Comparison of ENCODE assay signal across 15 cellular contexts in the genomic region with DNA sequence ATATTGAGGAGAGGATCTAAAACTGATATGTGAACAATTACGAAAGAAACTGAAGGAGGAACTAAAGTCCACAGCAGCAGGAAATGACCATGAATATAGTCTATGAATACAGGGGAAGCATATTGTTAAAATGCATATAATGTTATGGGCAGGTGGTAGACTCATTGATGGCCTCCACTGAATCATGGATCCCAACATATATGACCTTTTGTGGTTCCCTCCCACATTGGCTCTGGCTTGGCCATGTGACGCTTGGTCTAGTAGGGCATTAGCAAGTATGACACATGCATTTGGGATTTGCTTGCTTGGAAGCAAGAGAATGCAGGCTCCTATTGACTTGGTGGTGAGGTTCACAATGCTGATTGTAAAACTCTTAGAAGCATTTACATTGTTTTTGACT. TPM values are rescaled to one million over a fixed set of nuclear protein-coding genes. Genes with fewer than 3 reads are reported as not detected.
DNase-seq lines count a peak whose midpoint lies in the region; ATAC-seq and TF ChIP-seq lines count a peak whose summit lies in the region.
"Had no signal": no experiment of that assay in that cellular context is flagged by ENCODE, and none has a peak within 500 bp of the region (broad histone marks: within the 10 kb centered on the region; RNA-seq: fewer than 3 reads in every experiment).

No MANE protein-coding gene starts in this region.

- DNase-seq in ACHN (peak; percentile 48), HCT116 (ENCODE audit: low read depth, low spot score) (peak; percentile 8), RWPE2 (ENCODE audit: low spot score) (no peak), foreskin keratinocyte (peak; percentile 59 to 82), posterior cingulate gyrus (no peak), mesothelial cell of epicardium (ENCODE audit: low spot score in 2 of 2, unreplicated experiment in 2 of 2) (no peak)
- DNase-seq in activated T-cell treated with anti-CD3 and anti-CD28 coated beads, Interleukin-2, amount 50 U/mL, for 72 hours, result no peak
- DNase-seq: activated CD8-positive, alpha-beta memory T cell treated with anti-CD3 and anti-CD28 coated beads, Interleukin-2, amount 10 ng/mL, durations not matched to agents 7 days and 5 days; anterior cingulate cortex; CD4-positive, CD25-positive, alpha-beta regulatory T cell; esophagus squamous epithelium; left ventricle myocardium inferior had no signal

- in situ Hi-C loops in ACHN (cut with HindIII; ENCODE audit: low pct_ligation_motif_present, low pct_unique_long_range_greater_than_20kb, low sequenced_read_pairs), result no loop called here

- TF ChIP-seq CTCF in HCT116 (IDR thresholded peaks at IDR 0.05 in 2 of 3, conservative IDR thresholded peaks at IDR 0.05 in 1 of 3; ENCODE audit: borderline replicate concordance in 1 of 3, insufficient read depth in 1 of 3, low read depth in 2 of 3, low read length in 2 of 3) (no peak), RWPE2 (IDR thresholded peaks at IDR 0.05; ENCODE audit: poor library complexity, severe bottlenecking) (no peak), foreskin keratinocyte (conservative IDR thresholded peaks at IDR 0.05) (no peak), mesothelial cell of epicardium (IDR thresholded peaks at IDR 0.05; ENCODE audit: unreplicated experiment) (no peak)

- CTCF ChIA-PET in HCT116 (lab: Charles Lee), result interaction anchor here (0.9 kb wide), 1 partner anchor 79 kb away, joined by 3 read pairs; no protein-coding TSS in a partner anchor

- ATAC-seq in HCT116, result peak; percentile 55; the same call in 1 of the 2 replicates
- ATAC-seq in RWPE2 (ENCODE audit: low read depth), result peak; percentile 76
- ATAC-seq in foreskin keratinocyte, result peak; percentile 92
- no peak for ATAC-seq in GM19452 (IDR thresholded peaks at IDR 0.05; ENCODE audit: unreplicated experiment)
- no peak for ATAC-seq in activated T-cell treated with anti-CD3 and anti-CD28 coated beads, Interleukin-2, amount 50 U/mL, for 72 hours (replicated peaks in 1 of 2)
- ATAC-seq: activated CD8-positive, alpha-beta memory T cell treated with anti-CD3 and anti-CD28 coated beads, Interleukin-2, amount 10 ng/mL, durations not matched to agents 7 days and 5 days had no signal

- H4K20me1 ChIP-seq in HCT116 (ENCODE audit: insufficient read depth), result no peaks in the 10 kb centered on the region

- POLR2A ChIA-PET in HCT116 (lab: Charles Lee), result no interaction called here

- H3K9me3 Mint-ChIP-seq in activated T-cell treated with anti-CD3 and anti-CD28 coated beads, Interleukin-2, amount 50 U/mL, for 72 hours, result no peaks in the 10 kb centered on the region
- no peaks in the 10 kb centered on the region for H3K9me3 Mint-ChIP-seq in mesothelial cell of epicardium
- H3K9me3 Mint-ChIP-seq: T-helper 1 cell treated with Interleukin-12 subunit alpha and Interleukin-12 subunit beta and Interleukin-4 antibody, amounts not matched to agents 30 μg/mL and 1 μg/mL, for 36 hours had no signal

- H3K36me3 Mint-ChIP-seq in activated T-cell treated with anti-CD3 and anti-CD28 coated beads, Interleukin-2, amount 50 U/mL, for 72 hours (ENCODE audit: insufficient read depth in 2 of 2), result no peaks in the 10 kb centered on the region
- H3K36me3 Mint-ChIP-seq in mesothelial cell of epicardium, result no peaks in the 10 kb centered on the region
- H3K36me3 Mint-ChIP-seq: activated CD8-positive, alpha-beta memory T cell treated with anti-CD3 and anti-CD28 coated beads, Interleukin-2, amount 10 ng/mL, durations not matched to agents 7 days and 5 days; CD4-positive, CD25-positive, alpha-beta regulatory T cell had no signal

- H3K27me3 Mint-ChIP-seq in activated T-cell treated with anti-CD3 and anti-CD28 coated beads, Interleukin-2, amount 50 U/mL, for 72 hours (ENCODE audit: low read depth), result no peaks in the 10 kb centered on the region
- no peaks in the 10 kb centered on the region for H3K27me3 Mint-ChIP-seq in mesothelial cell of epicardium (ENCODE audit: low read depth)
- H3K27me3 Mint-ChIP-seq: activated CD8-positive, alpha-beta memory T cell treated with anti-CD3 and anti-CD28 coated beads, Interleukin-2, amount 10 ng/mL, durations not matched to agents 7 days and 5 days; progenitor cell of endocrine pancreas had no signal

- no peak for TF ChIP-seq RAD21 in HCT116 (IDR thresholded peaks at IDR 0.05; ENCODE audit: low read depth)

- no peak for TF ChIP-seq POLR2A in HCT116 (IDR thresholded peaks at IDR 0.05; ENCODE audit: borderline replicate concordance, extremely low read depth, insufficient read depth, insufficient read length)

- no peak overlapping the region for H3K9ac ChIP-seq in HCT116 (ENCODE audit: low read length)

- no peaks in the 10 kb centered on the region for H3K36me3 ChIP-seq in HCT116 (ENCODE audit: control insufficient read depth in 1 of 2, insufficient read depth in 2 of 2, low read length in 2 of 2)
- no peaks in the 10 kb centered on the region for H3K36me3 ChIP-seq in RWPE2 (ENCODE audit: low read depth)
- H3K36me3 ChIP-seq: esophagus squamous epithelium, left ventricle myocardium inferior had no signal

- H3K4me1 ChIP-seq in HCT116 (ENCODE audit: control insufficient read depth in 1 of 2, insufficient read depth in 2 of 2, low read length in 2 of 2), result peaks cover 9 to 10% of the 10 kb centered on the region in 2 experiments; a peak in 3 of 4 replicates
- peaks cover 8% of the 10 kb centered on the region for H3K4me1 ChIP-seq in RWPE2 (ENCODE audit: insufficient read depth, poor library complexity, severe bottlenecking)
- no peaks in the 10 kb centered on the region for H3K4me1 ChIP-seq in foreskin keratinocyte
- H3K4me1 ChIP-seq: left ventricle myocardium inferior had no signal

- H3K4me3 ChIP-seq in HCT116 (replicated peaks in 1 of 2; ENCODE audit: low read depth in 1 of 2, low read length in 2 of 2), result no peak overlapping the region
- H3K4me3 ChIP-seq in RWPE2 (ENCODE audit: severe bottlenecking), result no peak overlapping the region
- H3K4me3 ChIP-seq: esophagus squamous epithelium, left ventricle myocardium inferior had no signal

- no peaks in the 10 kb centered on the region for H3K79me2 ChIP-seq in HCT116 (ENCODE audit: insufficient read depth, low read length)

- RAD21 ChIA-PET in HCT116 (lab: Charles Lee; ENCODE audit: low non-redundant PET in 1 of 2, low total read pairs in 2 of 2, uncharacterized antibody in 2 of 2, unreplicated experiment in 2 of 2), result no interaction called here

- peaks cover 6% of the 10 kb centered on the region for H3K4me1 Mint-ChIP-seq in activated T-cell treated with anti-CD3 and anti-CD28 coated beads, Interleukin-2, amount 50 U/mL, for 72 hours (ENCODE audit: low read depth)
- peaks cover 6% of the 10 kb centered on the region for H3K4me1 Mint-ChIP-seq in mesothelial cell of epicardium
- H3K4me1 Mint-ChIP-seq: activated CD8-positive, alpha-beta memory T cell treated with anti-CD3 and anti-CD28 coated beads, Interleukin-2, amount 10 ng/mL, durations not matched to agents 7 days and 5 days had no signal

- H3K4me2 ChIP-seq in HCT116 (ENCODE audit: low read length), result no peak overlapping the region

- no TSS peak for BruUV-seq in HCT116 (replicated peaks; lab: Mats Ljungman, UMichigan)

- H3K27ac Mint-ChIP-seq in activated T-cell treated with anti-CD3 and anti-CD28 coated beads, Interleukin-2, amount 50 U/mL, for 72 hours, result no peak overlapping the region
- H3K27ac Mint-ChIP-seq in mesothelial cell of epicardium, result no peak overlapping the region
- H3K27ac Mint-ChIP-seq: activated CD8-positive, alpha-beta memory T cell treated with anti-CD3 and anti-CD28 coated beads, Interleukin-2, amount 10 ng/mL, durations not matched to agents 7 days and 5 days; CD4-positive, CD25-positive, alpha-beta regulatory T cell; progenitor cell of endocrine pancreas; T-helper 1 cell treated with Interleukin-12 subunit alpha and Interleukin-12 subunit beta and Interleukin-4 antibody, amounts not matched to agents 30 μg/mL and 1 μg/mL, for 36 hours had no signal

- peak overlapping the region; percentile 18 for H2AFZ ChIP-seq in HCT116 (ENCODE audit: low read depth, low read length, poor library complexity, severe bottlenecking)

- H3K27me3 ChIP-seq in HCT116 (ENCODE audit: insufficient read depth, low read length) (no peaks in the 10 kb centered on the region), RWPE2 (ENCODE audit: insufficient read depth, poor library complexity, severe bottlenecking) (no peaks in the 10 kb centered on the region), foreskin keratinocyte (no peaks in the 10 kb centered on the region)
- H3K27me3 ChIP-seq: esophagus squamous epithelium had no signal

- H3K27ac ChIP-seq in HCT116 (ENCODE audit: low read depth, low read length), result no peak overlapping the region
- H3K27ac ChIP-seq in RWPE2 (ENCODE audit: poor library complexity, severe bottlenecking), result no peak overlapping the region
- no peak overlapping the region for H3K27ac ChIP-seq in foreskin keratinocyte
- H3K27ac ChIP-seq: esophagus squamous epithelium, left ventricle myocardium inferior had no signal

- H3K9me3 ChIP-seq in HCT116 (ENCODE audit: control insufficient read depth in 1 of 2, insufficient read depth in 1 of 2, low read depth in 1 of 2, low read length in 2 of 2) (no peaks in the 10 kb centered on the region), RWPE2 (ENCODE audit: severe bottlenecking) (no peaks in the 10 kb centered on the region)
- H3K9me3 ChIP-seq: esophagus squamous epithelium, left ventricle myocardium inferior had no signal

- intact Hi-C loops in HCT116 (cut with micrococcal nuclease) (loop anchor here (5.0 kb wide), 1 partner anchor 793 kb away; no protein-coding TSS in a partner anchor), posterior cingulate gyrus (cut with DNase I) (loop anchor here (5.0 to 10.0 kb wide), 3 partner anchors 208 to 936 kb away; no protein-coding TSS in a partner anchor)

- H3K9me2 ChIP-seq in HCT116 (ENCODE audit: insufficient read depth), result no peaks in the 10 kb centered on the region

- H3K4me3 Mint-ChIP-seq in activated T-cell treated with anti-CD3 and anti-CD28 coated beads, Interleukin-2, amount 50 U/mL, for 72 hours, result no peak overlapping the region
- no peak overlapping the region for H3K4me3 Mint-ChIP-seq in mesothelial cell of epicardium
- H3K4me3 Mint-ChIP-seq: activated CD8-positive, alpha-beta memory T cell treated with anti-CD3 and anti-CD28 coated beads, Interleukin-2, amount 10 ng/mL, durations not matched to agents 7 days and 5 days; CD4-positive, CD25-positive, alpha-beta regulatory T cell; T-helper 1 cell treated with Interleukin-12 subunit alpha and Interleukin-12 subunit beta and Interleukin-4 antibody, amounts not matched to agents 30 μg/mL and 1 μg/mL, for 36 hours had no signal

TF ChIP-seq in HCT116, 20 proteins besides CTCF, POLR2A, EP300 and RAD21:
- no peak for TF ChIP-seq FOSL1 (IDR thresholded peaks at IDR 0.05; ENCODE audit: low read depth)

RNA-seq across cellular contexts. Expression of gene RAB18, which starts 55.2 kb away (rescaled TPM):
- total RNA-seq in HCT116 (2021; ENCODE audit: unreplicated experiment) (68.1 TPM), foreskin keratinocyte (86.7 and 89.4 TPM in 2 replicates), mesothelial cell of epicardium (88.4 to 93.7 TPM (median 91.9 TPM) in 3 replicates)
- polyA plus RNA-seq in HCT116 (2012), result 17.8 and 23.1 TPM in 2 replicates
- 59.9 and 70.2 TPM in 2 replicates for polyA plus RNA-seq in foreskin keratinocyte
- 10 to 100 TPM; 51.7 to 68.5 TPM for total RNA-seq in activated T-cell treated with anti-CD3 and anti-CD28 coated beads, Interleukin-2, amount 50 U/mL, for 72 hours

Comparison
In these comparisons a context has a peak if more than half of its experiments do, and no peak if none do; other contexts are left out.
1. DNase-seq: peak in ACHN (single experiment), HCT116 (single experiment) and foreskin keratinocyte (2 of 2); none in RWPE2 (single experiment), activated T-cell treated with anti-CD3 and anti-CD28 coated beads, Interleukin-2, amount 50 U/mL, for 72 hours (0 of 2), posterior cingulate gyrus (0 of 10) and mesothelial cell of epicardium (0 of 2).
2. ATAC-seq: peak in HCT116 (single experiment), RWPE2 (single experiment) and foreskin keratinocyte (single experiment); none in GM19452 (single experiment) and activated T-cell treated with anti-CD3 and anti-CD28 coated beads, Interleukin-2, amount 50 U/mL, for 72 hours (0 of 2).